In the genomic region with DNA sequence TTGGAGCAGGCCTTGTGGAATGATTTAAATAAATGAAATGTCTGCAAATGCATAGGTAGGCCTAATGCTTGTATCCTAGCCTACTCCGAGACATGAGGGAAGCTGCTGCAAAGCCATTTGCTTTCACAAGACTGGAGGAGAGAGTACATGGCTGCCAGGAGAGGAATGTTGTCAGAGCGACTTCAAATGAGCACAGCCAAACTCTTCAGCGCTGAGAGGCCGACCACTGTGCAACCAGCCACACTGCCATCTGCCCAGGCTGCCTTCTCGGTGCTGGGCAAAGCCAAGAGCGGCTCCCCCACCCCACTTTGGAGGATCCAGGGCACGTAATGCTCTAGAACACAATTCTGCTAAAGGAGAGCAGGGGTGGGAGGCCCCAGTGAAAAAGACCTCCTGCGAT, we compare ENCODE assay signal across 18 cellular contexts.
DNase-seq lines count a peak whose midpoint lies in the region; ATAC-seq, FAIRE-seq and TF ChIP-seq lines count a peak whose summit lies in the region.
"Had no signal": no experiment of that assay in that cellular context is flagged by ENCODE, and none has a peak within 500 bp of the region (broad histone marks: within the 10 kb centered on the region; RNA-seq: fewer than 3 reads in every experiment).

No MANE protein-coding gene starts in this region.

- H4K91ac ChIP-seq in H1 (replicated peaks; ENCODE audit: insufficient read length, low read length): no peak overlapping the region

- no peak overlapping the region for H3K4ac ChIP-seq in H1 (replicated peaks; ENCODE audit: insufficient read length, low read depth, low read length)

- H3K36me3 ChIP-seq in GM23338 (ENCODE audit: insufficient read depth) (no peaks in the 10 kb centered on the region), bronchial epithelial cell (ENCODE audit: control insufficient read depth, insufficient read depth, low read length) (no peaks in the 10 kb centered on the region), H1 (ENCODE audit: control insufficient read depth in 2 of 4, insufficient read depth in 4 of 4, low read length in 3 of 4) (no peaks in the 10 kb centered on the region)
- H3K36me3 ChIP-seq: BLaER1 had no signal

- no peaks in the 10 kb centered on the region for H3K9me2 ChIP-seq in GM23338 (ENCODE audit: insufficient read depth)

- no peak overlapping the region for H3K27ac Mint-ChIP-seq in GM23338
- H3K27ac Mint-ChIP-seq: CD14-positive monocyte; CD4-positive, alpha-beta memory T cell; IgD-negative memory B cell had no signal

- no peaks in the 10 kb centered on the region for H3K27me3 Mint-ChIP-seq in GM23338 (ENCODE audit: insufficient read depth, low read depth, poor library complexity)
- H3K27me3 Mint-ChIP-seq: CD4-positive, alpha-beta memory T cell; IgD-negative memory B cell had no signal

- CTCF ChIA-PET in H1 (lab: Charles Lee; ENCODE audit: partially characterized antibody): interaction anchor here (0.9 to 1.2 kb wide), 3 partner anchors 9 to 334 kb away, joined by 3 read pairs; no protein-coding TSS in a partner anchor

- H4K20me1 ChIP-seq in GM23338 (replicated peaks; ENCODE audit: insufficient read depth) (no peaks in the 10 kb centered on the region), H1 (replicated peaks in 1 of 2; ENCODE audit: control insufficient read depth in 1 of 2, insufficient read depth in 2 of 2, low read length in 2 of 2) (no peaks in the 10 kb centered on the region)
- H4K20me1 ChIP-seq: BLaER1 had no signal

- no peak overlapping the region for H3K4me3 Mint-ChIP-seq in GM23338
- H3K4me3 Mint-ChIP-seq: CD14-positive monocyte; CD4-positive, alpha-beta memory T cell; IgD-negative memory B cell had no signal

- TF ChIP-seq POLR2A in H1 (IDR thresholded peaks at IDR 0.05; ENCODE audit: control extremely low read depth in 1 of 2, low read depth in 2 of 2, low read length in 2 of 2): no peak

- H2BK15ac ChIP-seq in H1 (ENCODE audit: low read length): no peak overlapping the region

- no peak for TF ChIP-seq RAD21 in H1 (IDR thresholded peaks at IDR 0.05 in 1 of 2, conservative IDR thresholded peaks at IDR 0.05 in 1 of 2; ENCODE audit: low read depth in 2 of 2, low read length in 2 of 2)

- H3K4me3 ChIP-seq in GM23338 (no peak overlapping the region), bronchial epithelial cell (ENCODE audit: low read depth, low read length) (no peak overlapping the region), H1 (ENCODE audit: extremely low read depth in 1 of 4, insufficient read depth in 2 of 4, low read depth in 3 of 4, low read length in 4 of 4) (no peak overlapping the region)
- H3K4me3 ChIP-seq: BLaER1, GM12878 had no signal

- no peaks in the 10 kb centered on the region for H3K23me2 ChIP-seq in H1 (ENCODE audit: low read depth, low read length)

- no peak overlapping the region for H3K18ac ChIP-seq in H1 (ENCODE audit: extremely low read depth, low read length)

- 88% methylated on average over 8 of the region's 8 CpGs; no CpG with 5 or more reads in 1 of the 2 experiments for WGBS in H1 (ENCODE audit: extremely low coverage in 1 of 2, insufficient coverage in 1 of 2, insufficient read length in 1 of 2, insufficient replicate concordance in 2 of 2, low coverage in 1 of 2, low lambda C conversion rate in 2 of 2, missing lambda C conversion rate in 1 of 2), 2 experiments

- no peak overlapping the region for H3K27ac ChIP-seq in GM23338 (ENCODE audit: low read depth)
- no peak overlapping the region for H3K27ac ChIP-seq in H1 (ENCODE audit: low read depth, low read length)
- H3K27ac ChIP-seq: BLaER1 had no signal

- no peak for TF ChIP-seq EP300 in H1 (IDR thresholded peaks at IDR 0.05; ENCODE audit: borderline replicate concordance in 1 of 2, low read depth in 2 of 2, low read length in 2 of 2)

- H2AK5ac ChIP-seq in H1 (ENCODE audit: low read depth, low read length): no peak overlapping the region

- H2BK5ac ChIP-seq in H1 (ENCODE audit: low read depth, low read length): no peak overlapping the region

- H3K36me3 Mint-ChIP-seq in GM23338 (ENCODE audit: low read depth): no peaks in the 10 kb centered on the region
- H3K36me3 Mint-ChIP-seq: CD14-positive monocyte; CD4-positive, alpha-beta memory T cell; IgD-negative memory B cell had no signal

- H3K27me3 ChIP-seq in GM23338 (ENCODE audit: insufficient read depth) (no peaks in the 10 kb centered on the region), bronchial epithelial cell (ENCODE audit: control insufficient read depth, insufficient read depth, low read length) (no peaks in the 10 kb centered on the region), H1 (replicated peaks in 1 of 4; ENCODE audit: control insufficient read depth in 3 of 4, extremely low read depth in 1 of 4, insufficient read depth in 3 of 4, low read length in 3 of 4) (no peaks in the 10 kb centered on the region)
- H3K27me3 ChIP-seq: BLaER1 had no signal

- no peak overlapping the region for H3K14ac ChIP-seq in H1 (ENCODE audit: insufficient read length)

- H3K4me2 ChIP-seq in GM23338 (no peak overlapping the region), H1 (ENCODE audit: insufficient read depth in 1 of 2, low read depth in 2 of 2, low read length in 2 of 2) (no peak overlapping the region)
- H3K4me2 ChIP-seq: BLaER1 had no signal

- no peaks in the 10 kb centered on the region for H3K9me3 ChIP-seq in H1 (ENCODE audit: insufficient read depth in 2 of 2, low read depth in 1 of 2, low read length in 1 of 2)
- H3K9me3 ChIP-seq: BLaER1 had no signal

- H3K79me1 ChIP-seq in H1 (ENCODE audit: low read depth, low read length): no peaks in the 10 kb centered on the region

- H3K4me1 Mint-ChIP-seq in GM23338: no peaks in the 10 kb centered on the region
- H3K4me1 Mint-ChIP-seq: CD14-positive monocyte; CD4-positive, alpha-beta memory T cell; IgD-negative memory B cell had no signal

- no peak overlapping the region for H4K8ac ChIP-seq in H1 (ENCODE audit: extremely low read depth, insufficient read depth, low read length)

- TF ChIP-seq CTCF in GM23338 (conservative IDR thresholded peaks at IDR 0.05; ENCODE audit: low read depth in 2 of 2) (no peak), bronchial epithelial cell (IDR thresholded peaks at IDR 0.05; ENCODE audit: insufficient read depth, low read length, severe bottlenecking) (no peak), H1 (IDR thresholded peaks at IDR 0.05; ENCODE audit: control extremely low read depth in 1 of 3, insufficient read depth in 1 of 3, low read depth in 1 of 3, low read length in 3 of 3) (no peak)

- H2AFZ ChIP-seq in GM23338 (0 out of 2 replicates have a peak overlapping the region, but pooled peaks have one; percentile 56), H1 (ENCODE audit: low read length) (0 out of 2 replicates have a peak overlapping the region, but pooled peaks have one; percentile 29)

- H3F3A ChIP-seq in GM23338 (replicated peaks; ENCODE audit: low read depth): no peaks in the 10 kb centered on the region

- H3K79me2 ChIP-seq in GM23338 (replicated peaks; ENCODE audit: insufficient read depth) (no peaks in the 10 kb centered on the region), H1 (ENCODE audit: control insufficient read depth in 1 of 2, insufficient read depth in 2 of 2, low read length in 2 of 2) (no peaks in the 10 kb centered on the region)

- no peak overlapping the region for H4K5ac ChIP-seq in H1 (ENCODE audit: insufficient read length, low read depth, low read length)

- peak; percentile 50 for FAIRE-seq in bronchial epithelial cell (lab: Jason Lieb, UNC)
- no peak for FAIRE-seq in H1 (lab: Jason Lieb, UNC)
- FAIRE-seq: A204.1, GM12878, H54, HepG2 had no signal

- no peak overlapping the region for H3K9ac ChIP-seq in H1 (replicated peaks in 1 of 4; ENCODE audit: extremely low read depth in 1 of 4, low read depth in 3 of 4, low read length in 3 of 4)
- H3K9ac ChIP-seq: BLaER1 had no signal

- H3K4me1 ChIP-seq in GM23338 (ENCODE audit: insufficient read depth): no peaks in the 10 kb centered on the region
- no peaks in the 10 kb centered on the region for H3K4me1 ChIP-seq in H1 (replicated peaks in 1 of 4; ENCODE audit: control insufficient read depth in 3 of 4, insufficient read depth in 4 of 4, low read length in 3 of 4)
- H3K4me1 ChIP-seq: BLaER1 had no signal

- no peaks in the 10 kb centered on the region for H3K9me3 Mint-ChIP-seq in GM23338

- H2BK20ac ChIP-seq in H1 (ENCODE audit: low read length): no peak overlapping the region

- no peak overlapping the region for H2BK120ac ChIP-seq in H1 (replicated peaks; ENCODE audit: low read depth, low read length)

- POLR2A ChIA-PET in H1 (lab: Charles Lee; ENCODE audit: partially characterized antibody): no interaction called here

- H3K56ac ChIP-seq in H1 (replicated peaks; ENCODE audit: insufficient read length, low read depth, low read length): no peak overlapping the region

- H2BK12ac ChIP-seq in H1 (ENCODE audit: low read depth, low read length): no peak overlapping the region

- DNase-seq in GM23338 (ENCODE audit: low spot score): no peak
- DNase-seq in bronchial epithelial cell (ENCODE audit: low read depth): no peak
- no peak for DNase-seq in H1 (ENCODE audit: low read depth in 1 of 2, low spot score in 2 of 2)
- DNase-seq in AG08395 (ENCODE audit: low spot score): no peak
- DNase-seq in COLO668 (lab: John Stamatoyannopoulos, UW; ENCODE audit: unreplicated experiment): no peak
- DNase-seq in NCI-H2227 treated with DMSO at 0.1 percent for 48 hours (lab: John Stamatoyannopoulos, UW): no peak
- no peak for DNase-seq in HCEC 1CT
- DNase-seq: Calu3; CD4-positive, alpha-beta memory T cell; DMS79 treated with DMSO at 0.1 percent for 48 hours; KBM-7 had no signal

- no peak overlapping the region for H3K23ac ChIP-seq in H1 (ENCODE audit: insufficient read length)

- ATAC-seq in GM23338: no peak
- ATAC-seq: GM12878, HepG2 had no signal

TF ChIP-seq in GM23338, 12 proteins besides CTCF, POLR2A, EP300 and RAD21 (continues in another document):
- TF ChIP-seq ZNF114 (CRISPR knock-in tag; IDR thresholded peaks at IDR 0.05) (no peak), EZH2 (IDR thresholded peaks at IDR 0.05; ENCODE audit: low read depth, unreplicated experiment) (no peak), NANOG (IDR thresholded peaks at IDR 0.05; ENCODE audit: borderline replicate concordance) (no peak), POLR2AphosphoS5 (IDR thresholded peaks at IDR 0.05; ENCODE audit: low read depth) (no peak)

TF ChIP-seq in H1, 55 proteins besides CTCF, POLR2A, EP300 and RAD21:
- TF ChIP-seq CTBP2 (IDR thresholded peaks at IDR 0.05; ENCODE audit: borderline replicate concordance, insufficient read depth, insufficient read length, low read length): no peak
- TF ChIP-seq CHD1 (IDR thresholded peaks at IDR 0.05; ENCODE audit: low read depth, low read length): no peak
- no peak for TF ChIP-seq RFX5 (IDR thresholded peaks at IDR 0.05; ENCODE audit: borderline replicate concordance, low read depth, low read length)
- no peak for TF ChIP-seq CEBPB (IDR thresholded peaks at IDR 0.05; ENCODE audit: low read depth, low read length)
- no peak for TF ChIP-seq HDAC2 (IDR thresholded peaks at IDR 0.05; ENCODE audit: borderline replicate concordance in 1 of 2, low read depth in 2 of 2, low read length in 2 of 2)
- no peak for TF ChIP-seq TCF12 (IDR thresholded peaks at IDR 0.05; ENCODE audit: low read depth, low read length)
- TF ChIP-seq SUZ12 (IDR thresholded peaks at IDR 0.05; ENCODE audit: low read length): no peak
- TF ChIP-seq RBBP5 (IDR thresholded peaks at IDR 0.05; ENCODE audit: borderline replicate concordance, low read depth, low read length): no peak
